Comparison of ENCODE assay signal across 22 cellular contexts in genomic region chr1:171563675-171564074, GRCh38. TPM values are rescaled to one million over a fixed set of nuclear protein-coding genes. Genes with fewer than 3 reads are reported as not detected.
DNase-seq lines count a peak whose midpoint lies in the region; ATAC-seq, FAIRE-seq and TF ChIP-seq lines count a peak whose summit lies in the region.
"Had no signal": no experiment of that assay in that cellular context is flagged by ENCODE, and none has a peak within 500 bp of the region (broad histone marks: within the 10 kb centered on the region; RNA-seq: fewer than 3 reads in every experiment).

No MANE protein-coding gene starts in this region.

- ATAC-seq in HG03135 (IDR thresholded peaks at IDR 0.05; ENCODE audit: unreplicated experiment) = no peak
- ATAC-seq: A549; K562; stimulated activated naive CD8-positive, alpha-beta T cell treated with anti-CD3 and anti-CD28 coated beads, Interleukin-15, amount 100 ng/mL, for 72 hours had no signal

- TF ChIP-seq CTCF in AG04449 (IDR thresholded peaks at IDR 0.05; ENCODE audit: insufficient read depth, low read length, missing control alignments) (no peak), fibroblast of villous mesenchyme (IDR thresholded peaks at IDR 0.05; ENCODE audit: insufficient read depth, low read depth, low read length) (no peak), testis (IDR thresholded peaks at IDR 0.05) (no peak)

- H3K9me3 ChIP-seq in testis = no peaks in the 10 kb centered on the region
- H3K9me3 ChIP-seq: A549, transverse colon had no signal

- no peaks in the 10 kb centered on the region for H3K36me3 ChIP-seq in testis (ENCODE audit: low read depth, missing control alignments)

- peak; percentile 16 for DNase-seq in AG04449 (ENCODE audit: low read depth, low spot score)
- peak; percentile 20 for DNase-seq in GM04503 (ENCODE audit: low read depth)
- peak; percentile 95 for DNase-seq in amniotic epithelial cell (ENCODE audit: low read depth)
- DNase-seq in fibroblast of villous mesenchyme (ENCODE audit: low read depth) = peak; percentile 37
- DNase-seq in GM12892 (ENCODE audit: insufficient read length) = no peak
- no peak for DNase-seq in NCI-H1930 (lab: John Stamatoyannopoulos, UW)
- no peak for DNase-seq in testis
- DNase-seq: activated B cell treated with CpG ODN at 0.5 μM for 24 hours; activated CD4-positive, alpha-beta memory T cell treated with anti-CD3 and anti-CD28 coated beads for 36 hours; CD4-positive, alpha-beta memory T cell; GDM1; NCI-H1436; NCI-H2171; NCI-H526 treated with DMSO at 0.1 percent for 48 hours; retina; stimulated activated naive CD8-positive, alpha-beta T cell treated with anti-CD3 and anti-CD28 coated beads, Interleukin-15, amount 100 ng/mL, for 72 hours; transverse colon had no signal

- intact Hi-C loops in testis (cut with DNase I; ENCODE audit: low total_unique reads) = no loop called here

- H3K27me3 ChIP-seq in testis = no peaks in the 10 kb centered on the region
- H3K27me3 ChIP-seq: cardiac muscle cell, transverse colon had no signal

- no peak for FAIRE-seq in GM12892 (lab: Jason Lieb, UNC)
- FAIRE-seq: A549, K562 had no signal

- 95 to 100% methylated on average over 1 of the region's 1 CpG for WGBS in testis, 2 donors

- POLR2A ChIA-PET in AG04449 (lab: Yijun Ruan, JAX) = no interaction called here

- TF ChIP-seq POLR2A in GM12892 (IDR thresholded peaks at IDR 0.05; ENCODE audit: low read depth, low read length) = no peak
- no peak for TF ChIP-seq POLR2A in testis (IDR thresholded peaks at IDR 0.05)

- H3K4me3 ChIP-seq in AG04449 (ENCODE audit: low read depth, low read length) = no peak overlapping the region
- no peak overlapping the region for H3K4me3 ChIP-seq in fibroblast of villous mesenchyme (ENCODE audit: low read depth, low read length)
- H3K4me3 ChIP-seq in testis = no peak overlapping the region
- H3K4me3 ChIP-seq: A549, cardiac muscle cell, K562, transverse colon had no signal

- no peaks in the 10 kb centered on the region for H3K4me1 ChIP-seq in testis
- H3K4me1 ChIP-seq: A549, transverse colon had no signal

- no peak overlapping the region for H3K27ac ChIP-seq in testis
- H3K27ac ChIP-seq: A549, cardiac muscle cell, transverse colon had no signal

- CTCF ChIA-PET in AG04449 (lab: Yijun Ruan, JAX) = no interaction called here

RNA-seq across cellular contexts. Expression of gene MYOCOS, which starts 58.4 kb away (rescaled TPM):
- under 0.01 TPM in 1 of 2 replicates, not detected in the other for total RNA-seq in fibroblast of villous mesenchyme
- polyA plus RNA-seq in GM12892 (2012; ENCODE audit: missing spikeins) = not detected
- total RNA-seq in testis = under 1 TPM; 0.37 to 0.55 TPM
- 0.33 TPM for polyA plus RNA-seq in testis (ENCODE audit: insufficient read depth, low read depth, low replicate concordance)
- total RNA-seq: activated CD4-positive, alpha-beta memory T cell treated with anti-CD3 and anti-CD28 coated beads for 36 hours; cardiac muscle cell; glomerular endothelial cell; transverse colon had no signal
- polyA plus RNA-seq: A549; CD4-positive, alpha-beta memory T cell; K562 had no signal

Comparison
In these comparisons a context has a peak if more than half of its experiments do, and no peak if none do; other contexts are left out.
1. DNase-seq: peak in AG04449 (single experiment), GM04503 (single experiment), amniotic epithelial cell (single experiment) and fibroblast of villous mesenchyme (single experiment); none in GM12892 (single experiment), NCI-H1930 (0 of 2) and testis (single experiment).